Comparison of ENCODE assay signal across 41 cellular contexts in the genomic region with DNA sequence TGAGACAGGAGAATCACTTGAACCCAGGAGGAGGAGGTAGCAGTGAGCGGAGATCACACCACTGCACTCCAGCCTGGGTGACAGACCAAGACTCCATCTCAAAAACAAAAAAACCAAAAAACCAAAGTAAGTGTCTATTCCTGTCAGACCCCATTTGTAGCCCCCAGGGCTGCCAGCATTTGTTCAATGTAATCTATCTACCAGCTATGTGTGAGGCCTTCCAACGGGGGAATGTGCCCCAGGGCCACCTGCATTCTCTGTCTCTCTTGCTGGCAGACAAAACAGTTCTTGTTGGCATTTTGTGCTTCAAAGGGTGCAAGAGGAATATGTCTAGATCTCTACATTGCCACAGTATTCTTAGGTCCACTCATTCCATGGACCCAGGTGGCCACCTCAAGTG. TPM values are rescaled to one million over a fixed set of nuclear protein-coding genes. Genes with fewer than 3 reads are reported as not detected.
"Had no signal": no experiment of that assay in that cellular context is flagged by ENCODE, and none has a peak within 500 bp of the region (broad histone marks: within the 10 kb centered on the region; RNA-seq: fewer than 3 reads in every experiment).

No MANE protein-coding gene starts in this region.

- H3K9me3 Mint-ChIP-seq: activated naive CD4-positive, alpha-beta T cell treated with anti-CD3 and anti-CD28 coated beads for 36 hours; activated naive CD4-positive, alpha-beta T cell treated with anti-CD3 and anti-CD28 coated beads, Interleukin-2, amount 10 ng/mL, durations not matched to agents 7 days and 5 days; activated naive CD4-positive, alpha-beta T cell treated with anti-CD3 and anti-CD28 coated beads, Interleukin-2, amount 50 U/mL, for 24 hours; activated naive CD4-positive, alpha-beta T cell treated with anti-CD3 and anti-CD28 coated beads, Interleukin-2, amount 50 U/mL, for 72 hours; activated naive CD8-positive, alpha-beta T cell treated with anti-CD3 and anti-CD28 coated beads for 36 hours; activated naive CD8-positive, alpha-beta T cell treated with anti-CD3 and anti-CD28 coated beads, Interleukin-2, amount 10 ng/mL, durations not matched to agents 7 days and 5 days; activated naive CD8-positive, alpha-beta T cell treated with anti-CD3 and anti-CD28 coated beads, Interleukin-2, amount 50 U/mL, for 24 hours; activated T-cell treated with anti-CD3 and anti-CD28 coated beads, Interleukin-2, amount 50 U/mL, for 24 hours; activated T-cell treated with anti-CD3 and anti-CD28 coated beads, Interleukin-2, amount 50 U/mL, for 4 hours; activated T-cell treated with anti-CD3 and anti-CD28 coated beads, Interleukin-2, amount 50 U/mL, for 72 hours; activated T-helper 1 cell treated with anti-CD3 and anti-CD28 coated beads, Interleukin-12 subunit alpha, Interleukin-12 subunit beta, Interleukin-2, Interleukin-4 antibody, amounts not matched to agents 30 ng/mL and 10 ng/mL and 1 ng/mL, durations not matched to agents 14 hours and 24 hours and 36 hours; activated T-helper 17 cell treated with anti-CD3 and anti-CD28 coated beads, Interleukin-2, amount 50 U/mL, for 72 hours; activated T-helper 2 cell treated with anti-CD3 and anti-CD28 coated beads, Interferon-gamma antibody, Interleukin-2, Interleukin-4, amounts not matched to agents 10 μg/mL and 5 μg/mL and 100 μg/mL, durations not matched to agents 14 hours and 24 hours and 36 hours; brain; central memory CD8-positive, alpha-beta T cell had no signal

- H3K27ac Mint-ChIP-seq: activated naive CD4-positive, alpha-beta T cell treated with anti-CD3 and anti-CD28 coated beads for 36 hours; activated naive CD4-positive, alpha-beta T cell treated with anti-CD3 and anti-CD28 coated beads, Interleukin-2, amount 10 ng/mL, durations not matched to agents 7 days and 5 days; activated naive CD4-positive, alpha-beta T cell treated with anti-CD3 and anti-CD28 coated beads, Interleukin-2, amount 50 U/mL, for 24 hours; activated naive CD4-positive, alpha-beta T cell treated with anti-CD3 and anti-CD28 coated beads, Interleukin-2, amount 50 U/mL, for 72 hours; activated naive CD8-positive, alpha-beta T cell; activated naive CD8-positive, alpha-beta T cell treated with anti-CD3 and anti-CD28 coated beads for 36 hours; activated naive CD8-positive, alpha-beta T cell treated with anti-CD3 and anti-CD28 coated beads, Interleukin-2, amount 10 ng/mL, durations not matched to agents 7 days and 5 days; activated naive CD8-positive, alpha-beta T cell treated with anti-CD3 and anti-CD28 coated beads, Interleukin-2, amount 50 U/mL, for 24 hours; activated T-cell treated with anti-CD3 and anti-CD28 coated beads, Interleukin-2, amount 50 U/mL, for 24 hours; activated T-cell treated with anti-CD3 and anti-CD28 coated beads, Interleukin-2, amount 50 U/mL, for 72 hours; activated T-helper 1 cell treated with anti-CD3 and anti-CD28 coated beads, Interleukin-12 subunit alpha, Interleukin-12 subunit beta, Interleukin-2, Interleukin-4 antibody, amounts not matched to agents 30 ng/mL and 10 ng/mL and 1 ng/mL, durations not matched to agents 14 hours and 24 hours and 36 hours; activated T-helper 17 cell treated with anti-CD3 and anti-CD28 coated beads, Interleukin-2, amount 50 U/mL, for 72 hours; activated T-helper 2 cell treated with anti-CD3 and anti-CD28 coated beads, Interferon-gamma antibody, Interleukin-2, Interleukin-4, amounts not matched to agents 10 μg/mL and 5 μg/mL and 100 μg/mL, durations not matched to agents 14 hours and 24 hours and 36 hours; brain had no signal

- DNase-seq: activated effector memory CD4-positive, alpha-beta T cell treated with anti-CD3 and anti-CD28 coated beads, Interleukin-2, amount 50 U/mL, for 16 hours; activated effector memory CD4-positive, alpha-beta T cell treated with Interleukin-2 at 50 U/mL for 16 hours; activated gamma-delta T cell; activated gamma-delta T cell treated with Interleukin-2 at 50 U/mL for 16 hours; activated naive CD4-positive, alpha-beta T cell; activated naive CD4-positive, alpha-beta T cell treated with anti-CD3 and anti-CD28 coated beads for 36 hours; activated naive CD4-positive, alpha-beta T cell treated with anti-CD3 and anti-CD28 coated beads, Interleukin-2, amount 10 ng/mL, durations not matched to agents 7 days and 5 days; activated naive CD4-positive, alpha-beta T cell treated with anti-CD3 and anti-CD28 coated beads, Interleukin-2, amount 50 U/mL, for 16 hours; activated naive CD4-positive, alpha-beta T cell treated with Interleukin-2 at 50 U/mL for 16 hours; activated naive CD8-positive, alpha-beta T cell treated with anti-CD3 and anti-CD28 coated beads for 36 hours; activated naive CD8-positive, alpha-beta T cell treated with anti-CD3 and anti-CD28 coated beads, Interleukin-2, amount 10 ng/mL, durations not matched to agents 7 days and 5 days; activated naive CD8-positive, alpha-beta T cell treated with anti-CD3 and anti-CD28 coated beads, Interleukin-2, amount 50 U/mL, for 24 hours; activated T-cell treated with anti-CD3 and anti-CD28 coated beads, Interleukin-2, amount 50 U/mL, for 1 hour; activated T-cell treated with anti-CD3 and anti-CD28 coated beads, Interleukin-2, amount 50 U/mL, for 24 hours; activated T-cell treated with anti-CD3 and anti-CD28 coated beads, Interleukin-2, amount 50 U/mL, for 4 hours; activated T-cell treated with anti-CD3 and anti-CD28 coated beads, Interleukin-2, amount 50 U/mL, for 48 hours; activated T-cell treated with anti-CD3 and anti-CD28 coated beads, Interleukin-2, amount 50 U/mL, for 72 hours; adrenal gland; amniotic stem cell; amygdala; anterior cingulate cortex; aorta; body of pancreas; brain microvascular endothelial cell; caudate nucleus; central memory CD4-positive, alpha-beta T cell; cerebellar nuclear complex had no signal

- H3K4me1 Mint-ChIP-seq: activated naive CD4-positive, alpha-beta T cell treated with anti-CD3 and anti-CD28 coated beads, Interleukin-2, amount 10 ng/mL, durations not matched to agents 7 days and 5 days; activated naive CD4-positive, alpha-beta T cell treated with anti-CD3 and anti-CD28 coated beads, Interleukin-2, amount 50 U/mL, for 24 hours; activated naive CD8-positive, alpha-beta T cell treated with anti-CD3 and anti-CD28 coated beads, Interleukin-2, amount 10 ng/mL, durations not matched to agents 7 days and 5 days; activated T-helper 17 cell treated with anti-CD3 and anti-CD28 coated beads, Interleukin-2, amount 50 U/mL, for 72 hours; brain; central memory CD8-positive, alpha-beta T cell had no signal

- FAIRE-seq: astrocyte, bronchial epithelial cell had no signal

- H3K27ac ChIP-seq: ascending aorta, body of pancreas, brain microvascular endothelial cell, breast epithelium, cardiac muscle cell had no signal

- H3K36me3 Mint-ChIP-seq: activated naive CD4-positive, alpha-beta T cell treated with anti-CD3 and anti-CD28 coated beads, Interleukin-2, amount 10 ng/mL, durations not matched to agents 7 days and 5 days; activated naive CD4-positive, alpha-beta T cell treated with anti-CD3 and anti-CD28 coated beads, Interleukin-2, amount 50 U/mL, for 72 hours; activated naive CD8-positive, alpha-beta T cell; activated naive CD8-positive, alpha-beta T cell treated with anti-CD3 and anti-CD28 coated beads for 36 hours; activated naive CD8-positive, alpha-beta T cell treated with anti-CD3 and anti-CD28 coated beads, Interleukin-2, amount 10 ng/mL, durations not matched to agents 7 days and 5 days; brain had no signal

- H3K27me3 Mint-ChIP-seq: activated naive CD4-positive, alpha-beta T cell treated with anti-CD3 and anti-CD28 coated beads, Interleukin-2, amount 50 U/mL, for 24 hours; activated naive CD8-positive, alpha-beta T cell; activated naive CD8-positive, alpha-beta T cell treated with anti-CD3 and anti-CD28 coated beads, Interleukin-2, amount 50 U/mL, for 24 hours; activated T-helper 17 cell treated with anti-CD3 and anti-CD28 coated beads, Interleukin-2, amount 50 U/mL, for 72 hours; central memory CD8-positive, alpha-beta T cell had no signal

- H3K4me1 ChIP-seq: breast epithelium had no signal

- H3K4me3 Mint-ChIP-seq: activated naive CD4-positive, alpha-beta T cell treated with anti-CD3 and anti-CD28 coated beads for 36 hours; activated naive CD4-positive, alpha-beta T cell treated with anti-CD3 and anti-CD28 coated beads, Interleukin-2, amount 10 ng/mL, durations not matched to agents 7 days and 5 days; activated naive CD4-positive, alpha-beta T cell treated with anti-CD3 and anti-CD28 coated beads, Interleukin-2, amount 50 U/mL, for 24 hours; activated naive CD8-positive, alpha-beta T cell; activated naive CD8-positive, alpha-beta T cell treated with anti-CD3 and anti-CD28 coated beads for 36 hours; activated naive CD8-positive, alpha-beta T cell treated with anti-CD3 and anti-CD28 coated beads, Interleukin-2, amount 10 ng/mL, durations not matched to agents 7 days and 5 days; activated naive CD8-positive, alpha-beta T cell treated with anti-CD3 and anti-CD28 coated beads, Interleukin-2, amount 50 U/mL, for 24 hours; activated T-cell treated with anti-CD3 and anti-CD28 coated beads, Interleukin-2, amount 50 U/mL, for 24 hours; activated T-cell treated with anti-CD3 and anti-CD28 coated beads, Interleukin-2, amount 50 U/mL, for 4 hours; activated T-cell treated with anti-CD3 and anti-CD28 coated beads, Interleukin-2, amount 50 U/mL, for 72 hours; activated T-helper 1 cell treated with anti-CD3 and anti-CD28 coated beads, Interleukin-12 subunit alpha, Interleukin-12 subunit beta, Interleukin-2, Interleukin-4 antibody, amounts not matched to agents 30 ng/mL and 10 ng/mL and 1 ng/mL, durations not matched to agents 14 hours and 24 hours and 36 hours; activated T-helper 17 cell treated with anti-CD3 and anti-CD28 coated beads, Interleukin-2, amount 50 U/mL, for 72 hours; brain; central memory CD8-positive, alpha-beta T cell had no signal

- H3K4me3 ChIP-seq: adrenal gland, ascending aorta, body of pancreas, breast epithelium, cardiac muscle cell had no signal

- H3K27me3 ChIP-seq: adrenal gland, ascending aorta, body of pancreas, brain microvascular endothelial cell, breast epithelium, cardiac muscle cell had no signal

- H3K9me3 ChIP-seq: adrenal gland, ascending aorta, body of pancreas, breast epithelium had no signal

- ATAC-seq: activated naive CD4-positive, alpha-beta T cell treated with anti-CD3 and anti-CD28 coated beads, Interleukin-2, amount 50 U/mL, for 72 hours; activated naive CD8-positive, alpha-beta T cell treated with anti-CD3 and anti-CD28 coated beads, Interleukin-2, amount 50 U/mL, for 24 hours; activated T-cell treated with anti-CD3 and anti-CD28 coated beads, Interleukin-2, amount 50 U/mL, for 4 hours; activated T-cell treated with anti-CD3 and anti-CD28 coated beads, Interleukin-2, amount 50 U/mL, for 72 hours; activated T-helper 17 cell treated with anti-CD3 and anti-CD28 coated beads, Interleukin-2, amount 50 U/mL, for 72 hours; body of pancreas had no signal

- H3K36me3 ChIP-seq: adrenal gland, ascending aorta, brain microvascular endothelial cell, breast epithelium, cardiac muscle cell had no signal

RNA-seq across cellular contexts. Expression of a gene that starts 34.1 kb away (rescaled TPM):
- total RNA-seq: chondrocyte had no signal
